2 cellular contexts compared by ENCODE assay signal in the genomic region with DNA sequence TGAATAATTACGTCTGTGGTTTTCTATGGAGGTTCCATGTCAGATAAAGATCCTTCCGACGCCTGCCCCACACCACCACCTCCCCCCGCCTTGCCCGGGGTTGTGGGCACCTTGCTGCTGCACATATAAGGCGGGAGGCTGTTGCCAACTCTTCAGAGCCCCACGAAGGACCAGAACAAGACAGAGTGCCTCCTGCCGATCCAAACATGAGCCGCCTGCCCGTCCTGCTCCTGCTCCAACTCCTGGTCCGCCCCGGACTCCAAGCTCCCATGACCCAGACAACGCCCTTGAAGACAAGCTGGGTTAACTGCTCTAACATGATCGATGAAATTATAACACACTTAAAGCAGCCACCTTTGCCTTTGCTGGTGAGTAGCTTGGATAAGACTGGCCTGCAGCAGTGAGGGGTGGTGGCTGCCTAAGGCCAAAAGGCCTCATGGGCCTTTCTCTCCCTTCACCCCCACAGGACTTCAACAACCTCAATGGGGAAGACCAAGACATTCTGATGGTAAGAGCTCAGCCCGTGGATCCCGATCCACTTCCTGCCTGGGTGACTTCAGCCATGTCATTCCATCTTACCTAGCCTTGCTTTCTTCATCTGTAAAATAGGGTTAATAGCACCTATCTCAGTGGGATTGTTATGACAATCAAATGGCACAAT.
TF ChIP-seq lines count a peak whose summit lies in the region.

A gene with protein sequence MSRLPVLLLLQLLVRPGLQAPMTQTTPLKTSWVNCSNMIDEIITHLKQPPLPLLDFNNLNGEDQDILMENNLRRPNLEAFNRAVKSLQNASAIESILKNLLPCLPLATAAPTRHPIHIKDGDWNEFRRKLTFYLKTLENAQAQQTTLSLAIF (plus strand): TSS at position 155 of the 661 bp plus-strand sequence. CDS start 52 bp downstream, at position 207.

TF ChIP-seq in SK-N-SH, 30 proteins besides CTCF, POLR2A, EP300 and RAD21 (continued from another document):
- TF ChIP-seq, protein P1, sequence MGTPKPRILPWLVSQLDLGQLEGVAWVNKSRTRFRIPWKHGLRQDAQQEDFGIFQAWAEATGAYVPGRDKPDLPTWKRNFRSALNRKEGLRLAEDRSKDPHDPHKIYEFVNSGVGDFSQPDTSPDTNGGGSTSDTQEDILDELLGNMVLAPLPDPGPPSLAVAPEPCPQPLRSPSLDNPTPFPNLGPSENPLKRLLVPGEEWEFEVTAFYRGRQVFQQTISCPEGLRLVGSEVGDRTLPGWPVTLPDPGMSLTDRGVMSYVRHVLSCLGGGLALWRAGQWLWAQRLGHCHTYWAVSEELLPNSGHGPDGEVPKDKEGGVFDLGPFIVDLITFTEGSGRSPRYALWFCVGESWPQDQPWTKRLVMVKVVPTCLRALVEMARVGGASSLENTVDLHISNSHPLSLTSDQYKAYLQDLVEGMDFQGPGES (IDR thresholded peaks at IDR 0.05; ENCODE audit: low read depth, low read length), result no peak
- TF ChIP-seq TCF12 (IDR thresholded peaks at IDR 0.05) (no peak), USF1 (IDR thresholded peaks at IDR 0.05; ENCODE audit: borderline replicate concordance, low read depth) (no peak), NRF1 (IDR thresholded peaks at IDR 0.05; ENCODE audit: low read depth, low read length) (no peak), EZH2phosphoT487 (IDR thresholded peaks at IDR 0.05; ENCODE audit: borderline replicate concordance, low read depth) (no peak), SIN3A (IDR thresholded peaks at IDR 0.05; ENCODE audit: borderline replicate concordance, low read depth, low read length) (no peak), MEF2A (IDR thresholded peaks at IDR 0.05; ENCODE audit: borderline replicate concordance, low read depth) (no peak), TEAD4 (IDR thresholded peaks at IDR 0.05; ENCODE audit: borderline replicate concordance, insufficient read depth) (no peak)

TF ChIP-seq in SK-N-SH treated with all-trans-retinoic acid at 6 μM for 48 hours, 23 proteins besides CTCF, POLR2A, EP300 and RAD21 (continued from another document):
- TF ChIP-seq TSHZ2 (CRISPR knock-in tag; IDR thresholded peaks at IDR 0.05) (no peak), ZFP30 (CRISPR knock-in tag; IDR thresholded peaks at IDR 0.05) (no peak), ZC3H10 (CRISPR knock-in tag; IDR thresholded peaks at IDR 0.05) (no peak), SNAI2 (CRISPR knock-in tag; IDR thresholded peaks at IDR 0.05) (no peak), CSDC2 (CRISPR knock-in tag; IDR thresholded peaks at IDR 0.05) (no peak), RARB (CRISPR knock-in tag; IDR thresholded peaks at IDR 0.05) (no peak), ZFP3 (CRISPR knock-in tag; IDR thresholded peaks at IDR 0.05) (no peak)
- TF ChIP-seq, protein P2, sequence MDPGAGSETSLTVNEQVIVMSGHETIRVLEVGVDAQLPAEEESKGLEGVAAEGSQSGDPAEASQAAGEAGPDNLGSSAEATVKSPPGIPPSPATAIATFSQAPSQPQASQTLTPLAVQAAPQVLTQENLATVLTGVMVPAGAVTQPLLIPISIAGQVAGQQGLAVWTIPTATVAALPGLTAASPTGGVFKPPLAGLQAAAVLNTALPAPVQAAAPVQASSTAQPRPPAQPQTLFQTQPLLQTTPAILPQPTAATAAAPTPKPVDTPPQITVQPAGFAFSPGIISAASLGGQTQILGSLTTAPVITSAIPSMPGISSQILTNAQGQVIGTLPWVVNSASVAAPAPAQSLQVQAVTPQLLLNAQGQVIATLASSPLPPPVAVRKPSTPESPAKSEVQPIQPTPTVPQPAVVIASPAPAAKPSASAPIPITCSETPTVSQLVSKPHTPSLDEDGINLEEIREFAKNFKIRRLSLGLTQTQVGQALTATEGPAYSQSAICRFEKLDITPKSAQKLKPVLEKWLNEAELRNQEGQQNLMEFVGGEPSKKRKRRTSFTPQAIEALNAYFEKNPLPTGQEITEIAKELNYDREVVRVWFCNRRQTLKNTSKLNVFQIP (CRISPR knock-in tag; IDR thresholded peaks at IDR 0.05; ENCODE audit: borderline replicate concordance, low read depth), result no peak
